ENCODE assay signal across 14 cellular contexts in the genomic region with DNA sequence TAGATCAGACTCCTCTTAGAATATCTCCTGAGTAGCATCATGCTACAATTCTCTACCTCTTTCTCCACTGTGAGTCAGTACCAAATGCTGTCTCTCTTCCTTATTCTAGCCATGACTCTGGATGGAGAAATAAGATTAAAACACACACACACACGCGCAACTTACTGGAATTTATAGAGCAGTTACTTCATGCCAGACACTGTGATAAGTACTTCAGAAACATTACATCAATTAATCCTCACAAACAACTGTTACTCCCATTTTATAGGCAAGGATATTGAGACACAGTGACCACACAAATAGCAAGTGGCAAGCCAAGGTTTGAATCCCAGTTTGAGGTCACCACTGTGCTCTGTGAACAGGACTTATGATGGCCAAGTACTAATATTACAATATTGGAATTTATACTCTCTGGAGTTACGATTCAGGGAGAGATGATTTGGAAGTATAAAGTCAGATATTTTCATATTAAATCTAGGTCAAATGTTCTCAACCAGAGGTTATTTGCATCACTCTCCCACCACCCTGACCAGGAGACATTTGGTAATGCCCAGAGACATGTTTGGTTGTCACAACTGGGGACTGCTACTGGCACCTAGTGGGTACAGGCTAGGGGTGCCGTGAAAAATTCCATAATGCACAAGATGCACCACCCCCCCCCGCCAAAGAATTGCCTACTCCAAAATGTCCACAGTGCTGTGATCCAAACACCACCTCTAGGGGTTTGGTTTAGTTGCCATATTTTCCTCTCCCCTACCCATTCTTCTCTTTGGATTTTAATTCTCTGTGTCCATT.
DNase-seq lines count a peak whose midpoint lies in the region; ATAC-seq and TF ChIP-seq lines count a peak whose summit lies in the region.
"Had no signal": no experiment of that assay in that cellular context is flagged by ENCODE, and none has a peak within 500 bp of the region (broad histone marks: within the 10 kb centered on the region; RNA-seq: fewer than 3 reads in every experiment).

No MANE protein-coding gene starts in this region.

- H3K27ac Mint-ChIP-seq in effector memory CD8-positive, alpha-beta T cell, result peak overlapping the region; percentile 17 to 36

- no peak for TF ChIP-seq CTCF in stomach (IDR thresholded peaks at IDR 0.05)
- no peak for TF ChIP-seq CTCF in WERI-Rb-1 (IDR thresholded peaks at IDR 0.05; ENCODE audit: low read depth, low read length)

- H3K4me3 ChIP-seq in stomach (no peak overlapping the region), WERI-Rb-1 (ENCODE audit: low read depth, low read length) (no peak overlapping the region)
- H3K4me3 ChIP-seq: body of pancreas had no signal

- no peak for ATAC-seq in effector memory CD8-positive, alpha-beta T cell (replicated peaks)
- ATAC-seq in HG02588 (IDR thresholded peaks at IDR 0.05; ENCODE audit: unreplicated experiment), result no peak
- ATAC-seq in HG02970 (IDR thresholded peaks at IDR 0.05; ENCODE audit: low FRiP score, unreplicated experiment), result no peak
- ATAC-seq: body of pancreas had no signal

- H3K27me3 Mint-ChIP-seq in effector memory CD8-positive, alpha-beta T cell, result no peaks in the 10 kb centered on the region

- H3K36me3 Mint-ChIP-seq in effector memory CD8-positive, alpha-beta T cell (ENCODE audit: insufficient read depth), result no peaks in the 10 kb centered on the region

- WGBS in stomach, 5 donors, result 82 to 92% (median 88%) methylated on average over 5 of the region's 5 CpGs

- intact Hi-C loops in stomach (cut with DNase I; ENCODE audit: low total_unique reads), result no loop called here

- H3K4me3 Mint-ChIP-seq in effector memory CD8-positive, alpha-beta T cell, result no peak overlapping the region

- H3K4me1 Mint-ChIP-seq in effector memory CD8-positive, alpha-beta T cell (ENCODE audit: low read depth in 2 of 2), result peaks cover 11 to 32% of the 10 kb centered on the region in 2 donors

- no peaks in the 10 kb centered on the region for H3K27me3 ChIP-seq in stomach
- H3K27me3 ChIP-seq in WERI-Rb-1 (ENCODE audit: insufficient read depth, low read depth, severe bottlenecking), result no peaks in the 10 kb centered on the region
- H3K27me3 ChIP-seq: body of pancreas, neutrophil had no signal

- DNase-seq in NCI-H226, result peak; percentile 15
- no peak for DNase-seq in effector memory CD8-positive, alpha-beta T cell
- DNase-seq in kidney tubule cell (ENCODE audit: low spot score), result peak; percentile 30
- no peak for DNase-seq in stomach
- DNase-seq in D341Med (ENCODE audit: low spot score), result no peak
- DNase-seq in WERI-Rb-1, result no peak
- DNase-seq: activated T-cell treated with anti-CD3 and anti-CD28 coated beads for 4 hours; body of pancreas; islet precursor cell; stimulated activated CD4-positive, alpha-beta T cell treated with anti-CD3 and anti-CD28 coated beads, Interleukin-2, amount 100 ng/mL, for 24 hours; stimulated activated naive CD4-positive, alpha-beta T cell had no signal

- peaks cover 0 to 2% of the 10 kb centered on the region in 2 donors for H3K9me3 Mint-ChIP-seq in effector memory CD8-positive, alpha-beta T cell

- H3K4me1 ChIP-seq in stomach, result peaks cover 12 to 39% (median 18%) of the 10 kb centered on the region in 4 donors

- no peak for TF ChIP-seq EP300 in stomach (IDR thresholded peaks at IDR 0.05)

- H3K9me3 ChIP-seq in stomach (no peaks in the 10 kb centered on the region), WERI-Rb-1 (ENCODE audit: severe bottlenecking) (no peaks in the 10 kb centered on the region)
- H3K9me3 ChIP-seq: body of pancreas, neutrophil had no signal

- TF ChIP-seq POLR2A in stomach (IDR thresholded peaks at IDR 0.05), result no peak

- H3K27ac ChIP-seq in stomach (peak overlapping the region in 4 of 5 donors; percentile 24 to 69 (median 52)), WERI-Rb-1 (no peak overlapping the region)
- H3K27ac ChIP-seq: body of pancreas, neutrophil had no signal

- no peaks in the 10 kb centered on the region for H3K36me3 ChIP-seq in stomach
- no peaks in the 10 kb centered on the region for H3K36me3 ChIP-seq in WERI-Rb-1
- H3K36me3 ChIP-seq: neutrophil had no signal

Comparison
In these comparisons a context has a peak if more than half of its experiments do, and no peak if none do; other contexts are left out.
1. DNase-seq: peak in NCI-H226 (single experiment) and kidney tubule cell (single experiment); none in effector memory CD8-positive, alpha-beta T cell (0 of 3), stomach (single experiment), D341Med (single experiment) and WERI-Rb-1 (single experiment).